ENCODE assay signal across 10 cellular contexts in the genomic region with DNA sequence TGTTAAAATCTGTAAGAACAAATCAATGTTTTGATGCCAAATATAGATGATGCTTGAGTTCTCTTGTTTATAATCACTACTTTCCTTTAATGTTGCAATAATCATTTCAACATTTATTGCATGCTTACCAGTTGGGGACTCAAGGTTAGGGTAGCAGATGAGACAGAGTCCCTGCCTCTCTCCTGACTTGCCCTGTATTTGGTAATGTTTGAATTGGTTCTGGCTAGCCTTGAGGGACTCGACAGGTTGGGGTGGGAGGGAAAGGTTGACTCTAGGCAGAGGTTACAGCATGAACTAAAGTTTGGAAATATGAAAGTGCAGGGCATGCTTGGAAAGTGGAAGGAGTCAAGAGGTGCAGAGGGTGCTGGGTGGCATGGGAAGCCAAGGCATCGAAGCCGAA. TPM values are rescaled to one million over a fixed set of nuclear protein-coding genes. Genes with fewer than 3 reads are reported as not detected.
DNase-seq lines count a peak whose midpoint lies in the region; ATAC-seq, FAIRE-seq and TF ChIP-seq lines count a peak whose summit lies in the region.
"Had no signal": no experiment of that assay in that cellular context is flagged by ENCODE, and none has a peak within 500 bp of the region (broad histone marks: within the 10 kb centered on the region; RNA-seq: fewer than 3 reads in every experiment).

No MANE protein-coding gene starts in this region.

- no peak for DNase-seq in chondrocyte (ENCODE audit: low spot score)
- no peak for DNase-seq in naive B cell
- DNase-seq in GM13977 (ENCODE audit: low spot score): no peak
- DNase-seq in islet precursor cell: no peak
- DNase-seq in pancreas: no peak
- DNase-seq: NCI-H1105 had no signal

- peak overlapping the region; percentile 68 to 92 (median 86); a peak in 15 of 20 replicates for H3K4me3 ChIP-seq in BLaER1 treated with 17β-estradiol and CSF1 and Interleukin-3, amounts not matched to agents 10 nM and 100 nM
- 0 out of 2 replicates have a peak overlapping the region, but pooled peaks have one; percentile 88 for H3K4me3 ChIP-seq in HUES48 (ENCODE audit: low read depth, low read length)
- peak overlapping the region in 1 of 4 donors; percentile 86 for H3K4me3 ChIP-seq in pancreas

- H3K27me3 ChIP-seq in BLaER1 treated with 17β-estradiol and CSF1 and Interleukin-3, amounts not matched to agents 10 nM and 100 nM: no peaks in the 10 kb centered on the region
- H3K27me3 ChIP-seq in HUES48 (ENCODE audit: control insufficient read depth, insufficient read depth, low read length): no peaks in the 10 kb centered on the region
- H3K27me3 ChIP-seq in pancreas: no peaks in the 10 kb centered on the region

- peak overlapping the region; percentile 89 for H3K27ac Mint-ChIP-seq in chondrocyte (ENCODE audit: unreplicated experiment)
- H3K27ac Mint-ChIP-seq in naive B cell: peak overlapping the region in 5 of 6 donors; percentile 12 to 93 (median 49)

- H3K36me3 Mint-ChIP-seq in chondrocyte (ENCODE audit: low read depth) (peaks cover 1% of the 10 kb centered on the region), naive B cell (no peaks in the 10 kb centered on the region)

- peaks cover 34 to 64% (median 53%) of the 10 kb centered on the region in 10 experiments for H3K4me1 ChIP-seq in BLaER1 treated with 17β-estradiol and CSF1 and Interleukin-3, amounts not matched to agents 10 nM and 100 nM
- H3K4me1 ChIP-seq in HUES48 (ENCODE audit: control insufficient read depth, insufficient read depth, low read length) (peaks cover 28% of the 10 kb centered on the region), pancreas (peaks cover 11 to 43% (median 18%) of the 10 kb centered on the region in 3 donors)

- H3K36me3 ChIP-seq in BLaER1 treated with 17β-estradiol and CSF1 and Interleukin-3, amounts not matched to agents 10 nM and 100 nM: peaks cover 2 to 14% (median 7%) of the 10 kb centered on the region in 11 experiments; a peak in 13 of 22 replicates
- H3K36me3 ChIP-seq in HUES48 (ENCODE audit: control insufficient read depth, insufficient read depth, low read length) (no peaks in the 10 kb centered on the region), pancreas (peaks cover 0 to under 1% (median 0%) of the 10 kb centered on the region in 3 donors)

- peaks cover 63 to 66% (median 65%) of the 10 kb centered on the region in 11 experiments for H4K20me1 ChIP-seq in BLaER1 treated with 17β-estradiol and CSF1 and Interleukin-3, amounts not matched to agents 10 nM and 100 nM

- FAIRE-seq in pancreas (lab: Jason Lieb, UNC): no peak
- FAIRE-seq: colon had no signal

- H3K9me3 Mint-ChIP-seq in chondrocyte (ENCODE audit: low read depth) (no peaks in the 10 kb centered on the region), naive B cell (no peaks in the 10 kb centered on the region)

- intact Hi-C loops in pancreas (cut with DNase I): no loop called here

- H3K27ac ChIP-seq in BLaER1 treated with 17β-estradiol and CSF1 and Interleukin-3, amounts not matched to agents 10 nM and 100 nM: no peak overlapping the region
- no peak overlapping the region for H3K27ac ChIP-seq in HUES48 (ENCODE audit: low read depth, low read length)
- H3K27ac ChIP-seq in pancreas: no peak overlapping the region

- 36 to 41% methylated on average over 3 of the region's 3 CpGs for WGBS in pancreas, 2 donors

- TF ChIP-seq CTCF in chondrocyte (IDR thresholded peaks at IDR 0.05): no peak
- no peak for TF ChIP-seq CTCF in GM13977 (IDR thresholded peaks at IDR 0.05; ENCODE audit: extremely low read depth, insufficient read depth, missing control alignments)
- TF ChIP-seq CTCF in pancreas (IDR thresholded peaks at IDR 0.05): no peak

- H3K4me1 Mint-ChIP-seq in chondrocyte (ENCODE audit: low read depth) (peaks cover 62% of the 10 kb centered on the region), naive B cell (peaks cover 41 to 65% (median 48%) of the 10 kb centered on the region in 3 donors)

- peak overlapping the region; percentile 69 to 97 (median 90) for H3K4me2 ChIP-seq in BLaER1 treated with 17β-estradiol and CSF1 and Interleukin-3, amounts not matched to agents 10 nM and 100 nM

- in situ Hi-C loops in GM13977 (cut with MboI; ENCODE audit: low pct_unique_long_range_greater_than_20kb, low sequenced_read_pairs, unreplicated experiment): loop anchor here (25.0 kb wide), 3 partner anchors 102 to 1077 kb away; no protein-coding TSS in a partner anchor

- peak overlapping the region in 9 of 11 experiments; percentile 91 to 97 (median 95); a peak in 17 of 22 replicates for H3K9ac ChIP-seq in BLaER1 treated with 17β-estradiol and CSF1 and Interleukin-3, amounts not matched to agents 10 nM and 100 nM
- no peak overlapping the region for H3K9ac ChIP-seq in HUES48 (ENCODE audit: low read depth, low read length)

- H3K27me3 Mint-ChIP-seq in chondrocyte (ENCODE audit: low read depth) (no peaks in the 10 kb centered on the region), naive B cell (no peaks in the 10 kb centered on the region)

- H3K9me3 ChIP-seq in BLaER1 treated with 17β-estradiol and CSF1 and Interleukin-3, amounts not matched to agents 10 nM and 100 nM (replicated peaks in 1 of 11): no peaks in the 10 kb centered on the region
- no peaks in the 10 kb centered on the region for H3K9me3 ChIP-seq in HUES48 (ENCODE audit: control insufficient read depth, insufficient read depth, low read length)
- H3K9me3 ChIP-seq in pancreas: no peaks in the 10 kb centered on the region

- no peak for ATAC-seq in naive B cell (ENCODE audit: low read depth in 2 of 2)
- ATAC-seq in pancreas: no peak
- ATAC-seq in GM18517 (IDR thresholded peaks at IDR 0.05; ENCODE audit: unreplicated experiment): no peak

- H3K4me3 Mint-ChIP-seq in chondrocyte (ENCODE audit: unreplicated experiment) (peak overlapping the region; percentile 71), naive B cell (peak overlapping the region in 7 of 8 donors; percentile 58 to 95 (median 86))

RNA-seq across cellular contexts. Expression of a gene that starts 2.0 kb away (rescaled TPM):
- total RNA-seq in chondrocyte (31.4 to 32.7 TPM (median 31.7 TPM) in 3 replicates), pancreas (10 to 100 TPM; 11.8 to 16.5 (median 12.5) TPM)
- polyA plus RNA-seq in naive B cell (ENCODE audit: low read depth in 6 of 6) (10 to 100 TPM; 15.0 to 36.2 (median 17.7) TPM), pancreas (1 to 10 TPM; 4.9 to 9.1 TPM)
